Comparison of ENCODE assay signal across 14 cellular contexts in genomic region chr7:150992051-150992640, GRCh38. TPM values are rescaled to one million over a fixed set of nuclear protein-coding genes. Genes with fewer than 3 reads are reported as not detected.
DNase-seq lines count a peak whose midpoint lies in the region; ATAC-seq and TF ChIP-seq lines count a peak whose summit lies in the region.
"Had no signal": no experiment of that assay in that cellular context is flagged by ENCODE, and none has a peak within 500 bp of the region (broad histone marks: within the 10 kb centered on the region; RNA-seq: fewer than 3 reads in every experiment).

No MANE protein-coding gene starts in this region.

- no peak overlapping the region for H2BK120ac ChIP-seq in H9 (ENCODE audit: low read depth, low read length, poor library complexity, severe bottlenecking)
- no peak overlapping the region for H2BK120ac ChIP-seq in neuronal stem cell (ENCODE audit: low read depth, low read length)

- H4K20me1 ChIP-seq in SK-N-SH (ENCODE audit: insufficient read depth): no peaks in the 10 kb centered on the region
- H4K20me1 ChIP-seq in H9 (ENCODE audit: control insufficient read depth, insufficient read depth, insufficient read length): no peaks in the 10 kb centered on the region

- H2AFZ ChIP-seq in SK-N-SH (ENCODE audit: low read depth) (no peak overlapping the region), H9 (ENCODE audit: low read length) (no peak overlapping the region), neuronal stem cell (ENCODE audit: low read length) (peak overlapping the region; percentile 31)
- H2AFZ ChIP-seq: GM23248 had no signal

- H3K23ac ChIP-seq in H9 (ENCODE audit: insufficient read length, low read depth, low read length) (no peak overlapping the region), neuronal stem cell (ENCODE audit: low read depth, low read length, poor library complexity) (no peak overlapping the region)

- ATAC-seq in SK-N-SH treated with all-trans-retinoic acid at 6 μM for 48 hours (no peak), GM18511 (IDR thresholded peaks at IDR 0.05; ENCODE audit: unreplicated experiment) (no peak)

- no peak overlapping the region for H4K5ac ChIP-seq in H9 (ENCODE audit: insufficient read length, low read depth, low read length)

- H3K9ac ChIP-seq in SK-N-SH (no peak overlapping the region), H9 (ENCODE audit: extremely low read depth, insufficient read length, low read length) (no peak overlapping the region), duodenal mucosa (ENCODE audit: low read depth in 1 of 2, low read length in 2 of 2) (no peak overlapping the region), neuronal stem cell (ENCODE audit: low read depth, low read length, poor library complexity) (no peak overlapping the region)
- H3K9ac ChIP-seq: GM23248 had no signal

- DNase-seq in SK-N-SH: peak; percentile 17
- peak; percentile 31 for DNase-seq in H9
- no peak for DNase-seq in neuronal stem cell (ENCODE audit: low spot score)
- no peak for DNase-seq in HK-2 (ENCODE audit: unreplicated experiment)
- DNase-seq in NCI-H2029 treated with DMSO at 0.1 percent for 48 hours (lab: John Stamatoyannopoulos, UW): no peak
- DNase-seq: KBM-7, NCI-H2107 had no signal

- H2BK5ac ChIP-seq in H9 (ENCODE audit: insufficient read length, low read length): no peak overlapping the region
- H2BK5ac ChIP-seq in neuronal stem cell (ENCODE audit: low read length): no peak overlapping the region

- H3K9me3 ChIP-seq in SK-N-SH (no peaks in the 10 kb centered on the region), H9 (ENCODE audit: control insufficient read depth, low read depth, low read length) (no peaks in the 10 kb centered on the region), duodenal mucosa (ENCODE audit: control insufficient read depth in 1 of 2, low read length in 2 of 2) (peaks cover 0 to 5% of the 10 kb centered on the region in 2 donors), neuronal stem cell (replicated peaks in 1 of 2; ENCODE audit: control insufficient read depth in 2 of 2, insufficient read depth in 1 of 2, low read depth in 1 of 2, low read length in 2 of 2) (peaks cover 5 to 18% of the 10 kb centered on the region in 2 donors)
- H3K9me3 ChIP-seq: SJCRH30 had no signal

- H3K18ac ChIP-seq in H9 (ENCODE audit: insufficient read length, low read depth, low read length) (no peak overlapping the region), neuronal stem cell (ENCODE audit: low read length) (peak overlapping the region; percentile 33)

- H3K36me3 ChIP-seq in SK-N-SH (replicated peaks in 1 of 2; ENCODE audit: control insufficient read depth in 1 of 2, insufficient read depth in 2 of 2, low read length in 1 of 2) (no peaks in the 10 kb centered on the region), duodenal mucosa (ENCODE audit: control insufficient read depth in 1 of 2, insufficient read depth in 2 of 2, low read length in 2 of 2) (no peaks in the 10 kb centered on the region), neuronal stem cell (replicated peaks in 1 of 2; ENCODE audit: control insufficient read depth in 2 of 2, insufficient read depth in 2 of 2, low read length in 2 of 2) (no peaks in the 10 kb centered on the region)
- H3K36me3 ChIP-seq: SJCRH30 had no signal

- H2AK5ac ChIP-seq in H9 (ENCODE audit: insufficient read length, low read length): no peak overlapping the region
- H2AK5ac ChIP-seq in neuronal stem cell (ENCODE audit: low read depth, low read length): no peak overlapping the region

- no peaks in the 10 kb centered on the region for H3K9me2 ChIP-seq in SK-N-SH

- H3K4ac ChIP-seq in H9 (ENCODE audit: low read depth, low read length) (no peak overlapping the region), neuronal stem cell (ENCODE audit: low read length) (no peak overlapping the region)

- peaks cover 0 to 12% (median 5%) of the 10 kb centered on the region in 3 experiments; a peak in 4 of 7 replicates for H3K36me3 Mint-ChIP-seq in H9 (ENCODE audit: insufficient read depth in 1 of 3, low read depth in 3 of 3)

- H2BK20ac ChIP-seq in H9 (ENCODE audit: low read depth, low read length, poor library complexity, severe bottlenecking): no peak overlapping the region

- H3K14ac ChIP-seq in H9 (ENCODE audit: insufficient read depth, low read length) (no peak overlapping the region), neuronal stem cell (ENCODE audit: low read length) (no peak overlapping the region)

- no peak overlapping the region for H3K27ac ChIP-seq in SK-N-SH (ENCODE audit: low read depth in 2 of 2, low read length in 1 of 2)
- H3K27ac ChIP-seq in H9 (ENCODE audit: insufficient read length, low read depth, low read length): no peak overlapping the region
- H3K27ac ChIP-seq in duodenal mucosa (ENCODE audit: low read depth, low read length): peak overlapping the region; percentile 10
- no peak overlapping the region for H3K27ac ChIP-seq in neuronal stem cell (replicated peaks; ENCODE audit: low read length)
- H3K27ac ChIP-seq: GM23248, SJCRH30 had no signal

- H3K4me2 ChIP-seq in SK-N-SH (no peak overlapping the region), H9 (ENCODE audit: insufficient read depth, insufficient read length, low read length) (no peak overlapping the region), neuronal stem cell (ENCODE audit: insufficient read depth, low read length, poor library complexity, severe bottlenecking) (no peak overlapping the region)

- peaks cover 27% of the 10 kb centered on the region for H3K27me3 Mint-ChIP-seq in H9 (ENCODE audit: low read depth)
- H3K27me3 Mint-ChIP-seq: CD4-positive, alpha-beta memory T cell had no signal

- peaks cover 9 to 37% of the 10 kb centered on the region in 2 experiments for H3K4me1 Mint-ChIP-seq in H9

- H2BK15ac ChIP-seq in H9 (ENCODE audit: low read depth, low read length) (no peak overlapping the region), neuronal stem cell (ENCODE audit: low read length) (peak overlapping the region; percentile 60)

- H3K4me3 ChIP-seq in SK-N-SH (ENCODE audit: low read depth in 2 of 2, low read length in 1 of 2) (no peak overlapping the region), duodenal mucosa (ENCODE audit: low read depth in 1 of 2, low read length in 2 of 2) (no peak overlapping the region), neuronal stem cell (ENCODE audit: low read length in 2 of 2) (no peak overlapping the region)
- H3K4me3 ChIP-seq: GM12878, GM23248, SJCRH30 had no signal

- H3K27ac Mint-ChIP-seq in H9: no peak overlapping the region

- POLR2A ChIA-PET in SK-N-SH (lab: Yijun Ruan, JAX): interaction anchor here (0.5 kb wide), 1 partner anchor 578 kb away, joined by 4 read pairs; no protein-coding TSS in a partner anchor

- no peak for TF ChIP-seq CTCF in SK-N-SH (IDR thresholded peaks at IDR 0.05)
- TF ChIP-seq CTCF in H9 (conservative IDR thresholded peaks at IDR 0.05): no peak

- H3K4me1 ChIP-seq in SK-N-SH (ENCODE audit: control insufficient read depth in 1 of 2, insufficient read depth in 2 of 2, low read depth in 1 of 2, low read length in 1 of 2) (peaks cover 0 to 34% of the 10 kb centered on the region in 2 experiments; a peak in 2 of 4 replicates), H9 (ENCODE audit: insufficient read depth, low read length) (no peaks in the 10 kb centered on the region; the same call in 1 of the 2 replicates), duodenal mucosa (ENCODE audit: control insufficient read depth in 1 of 2, insufficient read depth in 2 of 2, low read length in 2 of 2) (peaks cover 7 to 10% of the 10 kb centered on the region in 2 donors), neuronal stem cell (ENCODE audit: control insufficient read depth in 2 of 2, insufficient read depth in 1 of 2, low read depth in 1 of 2, low read length in 2 of 2) (peaks cover 22 to 31% of the 10 kb centered on the region in 2 donors)
- H3K4me1 ChIP-seq: SJCRH30 had no signal

- no peak for TF ChIP-seq EP300 in SK-N-SH (IDR thresholded peaks at IDR 0.05; ENCODE audit: borderline replicate concordance in 1 of 2, low read depth in 1 of 2, low read length in 1 of 2)

- 71% methylated on average over 6 of the region's 6 CpGs for WGBS in SK-N-SH (ENCODE audit: low lambda C conversion rate)
- no CpG with 5 or more reads among the region's 6 CpGs for WGBS in H9 (ENCODE audit: extremely low coverage, insufficient read length, low lambda C conversion rate)
- WGBS in neuronal stem cell (ENCODE audit: extremely low coverage in 2 of 2, insufficient read length in 2 of 2, insufficient replicate concordance in 1 of 2), 2 donors: no CpG with 5 or more reads among the region's 6 CpGs

- no peak overlapping the region for H2BK12ac ChIP-seq in H9 (ENCODE audit: insufficient read length, low read depth, low read length)
- no peak overlapping the region for H2BK12ac ChIP-seq in neuronal stem cell (ENCODE audit: low read length)

- H3T11ph ChIP-seq in H9 (ENCODE audit: low read length): no peak overlapping the region

- TF ChIP-seq RAD21 in SK-N-SH (IDR thresholded peaks at IDR 0.05; ENCODE audit: low read length): no peak

- no peak overlapping the region for H3K56ac ChIP-seq in H9 (ENCODE audit: insufficient read length, low read depth, low read length)

- H3F3A ChIP-seq in SK-N-SH (replicated peaks; ENCODE audit: insufficient read depth): no peaks in the 10 kb centered on the region

- H3K27me3 ChIP-seq in SK-N-SH (ENCODE audit: insufficient read depth) (peaks cover 9% of the 10 kb centered on the region; the same call in 1 of the 2 replicates), H9 (ENCODE audit: insufficient read depth, low read length) (no peaks in the 10 kb centered on the region; the same call in 1 of the 2 replicates), duodenal mucosa (ENCODE audit: control insufficient read depth in 1 of 2, insufficient read depth in 2 of 2, low read length in 2 of 2) (no peaks in the 10 kb centered on the region), neuronal stem cell (ENCODE audit: control insufficient read depth in 3 of 3, insufficient read depth in 3 of 3, low read depth in 1 of 3, low read length in 3 of 3) (no peaks in the 10 kb centered on the region)

- no peaks in the 10 kb centered on the region for H3K79me1 ChIP-seq in H9 (ENCODE audit: insufficient read depth, low read depth, low read length, poor library complexity, severe bottlenecking)
- no peaks in the 10 kb centered on the region for H3K79me1 ChIP-seq in neuronal stem cell (ENCODE audit: low read depth, low read length)

- peaks cover 9 to 15% of the 10 kb centered on the region in 2 experiments for H3K9me3 Mint-ChIP-seq in H9

- H4K91ac ChIP-seq in H9 (ENCODE audit: insufficient read length, low read depth, low read length) (no peak overlapping the region), neuronal stem cell (ENCODE audit: low read depth, low read length, poor library complexity) (no peak overlapping the region)

- H4K8ac ChIP-seq in H9 (replicated peaks; ENCODE audit: insufficient read length, low read depth, low read length) (no peak overlapping the region), neuronal stem cell (ENCODE audit: low read depth, low read length) (no peak overlapping the region)

- no peaks in the 10 kb centered on the region for H3K23me2 ChIP-seq in H9 (ENCODE audit: insufficient read length, low read depth, low read length, poor library complexity, severe bottlenecking)

- no peaks in the 10 kb centered on the region for H3K79me2 ChIP-seq in SK-N-SH (ENCODE audit: insufficient read depth)
- H3K79me2 ChIP-seq in H9 (ENCODE audit: insufficient read depth, low read length): no peaks in the 10 kb centered on the region

- H3K4me3 Mint-ChIP-seq in H9: no peak overlapping the region
- H3K4me3 Mint-ChIP-seq: CD4-positive, alpha-beta memory T cell had no signal

- CTCF ChIA-PET in SK-N-SH (lab: Yijun Ruan, JAX): interaction anchor here (0.8 to 7.8 kb wide), 16 partner anchors 7 to 213 kb away, joined by 3 to 205 read pairs (median 8); no protein-coding TSS in a partner anchor

RNA-seq across cellular contexts. Expression of gene NOS3, which starts 1.3 kb away (rescaled TPM):
- 0.15 and 0.41 TPM in 2 replicates for polyA plus RNA-seq in SK-N-SH (2012; rRNA removed)
- polyA plus RNA-seq in SK-N-SH (2012; cell fraction: cytosol; rRNA removed): 0.01 and 0.24 TPM in 2 replicates
- polyA plus RNA-seq in SK-N-SH (2012; cell fraction: nucleus; rRNA removed): 0.09 and 0.13 TPM in 2 replicates
- total RNA-seq in H9 (2021): 4.5 and 4.7 TPM in 2 replicates
- polyA plus RNA-seq in neuronal stem cell (2013, experiment 1 of 2): 5.4 TPM
- 5.6 TPM for polyA plus RNA-seq in neuronal stem cell (2013, experiment 2 of 2)

RNA-seq across cellular contexts. Expression of gene KCNH2, which starts 14.0 kb away (rescaled TPM):
- polyA plus RNA-seq in SK-N-SH (2012; rRNA removed): 2.2 and 6.4 TPM in 2 replicates
- 2.8 and 8.3 TPM in 2 replicates for polyA plus RNA-seq in SK-N-SH (2012; cell fraction: cytosol; rRNA removed)
- polyA plus RNA-seq in SK-N-SH (2012; cell fraction: nucleus; rRNA removed): 4.1 and 6.1 TPM in 2 replicates
- 4.3 and 4.5 TPM in 2 replicates for total RNA-seq in H9 (2021)
- 9.1 TPM for polyA plus RNA-seq in neuronal stem cell (2013, experiment 1 of 2)
- 9.1 TPM for polyA plus RNA-seq in neuronal stem cell (2013, experiment 2 of 2)
- total RNA-seq: GM23248 had no signal
- polyA plus RNA-seq: GM23248 had no signal

RNA-seq across cellular contexts. Expression of gene ATG9B, which starts 32.1 kb away (rescaled TPM):
- 0.52 and 0.67 TPM in 2 replicates for polyA plus RNA-seq in SK-N-SH (2012; rRNA removed)
- 0.27 and 0.37 TPM in 2 replicates for polyA plus RNA-seq in SK-N-SH (2012; cell fraction: cytosol; rRNA removed)
- 3.1 and 3.4 TPM in 2 replicates for polyA plus RNA-seq in SK-N-SH (2012; cell fraction: nucleus; rRNA removed)
- 1.5 and 2.0 TPM in 2 replicates for total RNA-seq in H9 (2021)
- polyA plus RNA-seq in neuronal stem cell (2013, experiment 1 of 2): 6.3 TPM
- 5.0 TPM for polyA plus RNA-seq in neuronal stem cell (2013, experiment 2 of 2)
- total RNA-seq: GM23248 had no signal

RNA-seq across cellular contexts. Expression of gene ABCB8, which starts 36.1 kb away (rescaled TPM):
- polyA plus RNA-seq in SK-N-SH (2012; rRNA removed): 36.0 and 38.3 TPM in 2 replicates
- polyA plus RNA-seq in SK-N-SH (2012; cell fraction: cytosol; rRNA removed): 7.9 and 16.1 TPM in 2 replicates
- polyA plus RNA-seq in SK-N-SH (2012; cell fraction: nucleus; rRNA removed): 145 and 146 TPM in 2 replicates
- total RNA-seq in H9 (2021): 22.1 and 23.9 TPM in 2 replicates
- polyA plus RNA-seq in neuronal stem cell (2013, experiment 1 of 2): 8.6 TPM
- 8.5 TPM for polyA plus RNA-seq in neuronal stem cell (2013, experiment 2 of 2)

RNA-seq across cellular contexts. Expression of gene ASIC3, which starts 56.2 kb away (rescaled TPM):
- polyA plus RNA-seq in SK-N-SH (2012; rRNA removed): 4.0 and 4.5 TPM in 2 replicates
- 0.72 and 0.77 TPM in 2 replicates for polyA plus RNA-seq in SK-N-SH (2012; cell fraction: cytosol; rRNA removed)
- polyA plus RNA-seq in SK-N-SH (2012; cell fraction: nucleus; rRNA removed): 39.2 and 57.2 TPM in 2 replicates
- 1.7 and 2.3 TPM in 2 replicates for total RNA-seq in H9 (2021)
- polyA plus RNA-seq in neuronal stem cell (2013, experiment 1 of 2): 5.1 TPM
- 4.6 TPM for polyA plus RNA-seq in neuronal stem cell (2013, experiment 2 of 2)
- polyA plus RNA-seq: CD4-positive, alpha-beta memory T cell had no signal

Comparison
In these comparisons a context has a peak if more than half of its experiments do, and no peak if none do; other contexts are left out.
1. DNase-seq: peak in SK-N-SH (single experiment) and H9 (single experiment); none in neuronal stem cell (single experiment), HK-2 (single experiment) and NCI-H2029 treated with DMSO at 0.1 percent for 48 hours (single experiment).